Comparison of ENCODE assay signal across 15 cellular contexts in the genomic region with DNA sequence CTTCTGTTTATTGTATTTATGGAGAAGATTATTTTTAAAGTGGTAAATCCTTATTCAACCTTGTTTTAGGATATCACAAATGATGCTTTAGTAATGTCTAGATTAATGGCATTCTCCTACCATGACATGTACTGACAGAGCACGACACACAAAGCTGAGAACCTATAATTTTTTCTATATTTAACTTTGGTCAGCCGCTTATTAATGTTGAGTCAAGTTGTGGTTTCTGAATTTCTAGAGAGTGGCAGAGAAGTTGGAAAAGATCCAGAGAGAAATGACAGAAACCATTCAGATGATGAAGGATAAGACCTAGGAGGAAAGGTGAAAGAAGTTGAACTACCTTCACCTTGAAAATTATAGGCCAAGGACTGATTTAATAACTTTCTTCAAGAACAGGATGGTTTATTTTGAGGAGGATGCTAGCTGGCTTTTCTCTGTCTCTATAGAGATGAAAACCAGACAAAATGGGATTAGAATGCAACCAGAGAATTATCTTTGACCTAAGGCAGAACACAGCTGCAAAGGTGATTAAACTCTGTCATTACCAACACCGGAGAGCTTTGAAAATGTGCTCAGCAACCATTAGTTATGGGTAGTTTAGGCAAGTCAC.
DNase-seq lines count a peak whose midpoint lies in the region; ATAC-seq and TF ChIP-seq lines count a peak whose summit lies in the region.
"Had no signal": no experiment of that assay in that cellular context is flagged by ENCODE, and none has a peak within 500 bp of the region (broad histone marks: within the 10 kb centered on the region; RNA-seq: fewer than 3 reads in every experiment).

No MANE protein-coding gene starts in this region.

- H3K18ac ChIP-seq in IMR-90 (ENCODE audit: low read depth, low read length), result no peak overlapping the region

- H2BK20ac ChIP-seq in IMR-90 (ENCODE audit: low read depth, low read length), result no peak overlapping the region

- no peak overlapping the region for H4K8ac ChIP-seq in IMR-90 (ENCODE audit: low read depth in 2 of 2, low read length in 2 of 2)

- H3K4me1 ChIP-seq in IMR-90 (ENCODE audit: control insufficient read depth, insufficient read depth, low read length) (no peaks in the 10 kb centered on the region), esophagus muscularis mucosa (no peaks in the 10 kb centered on the region)

- POLR2A ChIA-PET in IMR-90 (lab: Charles Lee; ENCODE audit: unreplicated experiment), result no interaction called here
- POLR2A ChIA-PET in RWPE1 (lab: Yijun Ruan, JAX; ENCODE audit: low non-redundant PET), result no interaction called here

- intact Hi-C loops in IMR-90 (cut with micrococcal nuclease), result no loop called here
- intact Hi-C loops in esophagus muscularis mucosa (cut with DNase I), result no loop called here

- no peak overlapping the region for H3K14ac ChIP-seq in IMR-90 (replicated peaks; ENCODE audit: low read depth, low read length)

- no peaks in the 10 kb centered on the region for H3K27me3 Mint-ChIP-seq in mesothelial cell of epicardium (ENCODE audit: low read depth)
- H3K27me3 Mint-ChIP-seq: CD4-positive, alpha-beta memory T cell had no signal

- no peak for ATAC-seq in IMR-90 (ENCODE audit: low read depth)
- no peak for ATAC-seq in GM19324 (IDR thresholded peaks at IDR 0.05; ENCODE audit: low FRiP score, unreplicated experiment)
- ATAC-seq: right cardiac atrium had no signal

- TF ChIP-seq POLR2A in IMR-90 (IDR thresholded peaks at IDR 0.05; ENCODE audit: low read depth, low read length), result no peak
- TF ChIP-seq POLR2A in esophagus muscularis mucosa (IDR thresholded peaks at IDR 0.05; ENCODE audit: low read depth), result no peak

- H3K56ac ChIP-seq in IMR-90 (ENCODE audit: extremely low read depth, insufficient read depth, low read length), result no peak overlapping the region

- CTCF ChIA-PET in IMR-90 (lab: Yijun Ruan, JAX) (interaction anchor here (1.7 kb wide), 1 partner anchor 10 kb away, joined by 4 read pairs; no protein-coding TSS in a partner anchor), RWPE1 (lab: Yijun Ruan, JAX) (no interaction called here)

- no peak overlapping the region for H3K4me3 Mint-ChIP-seq in mesothelial cell of epicardium
- H3K4me3 Mint-ChIP-seq: CD4-positive, alpha-beta memory T cell had no signal

- H3K4me1 Mint-ChIP-seq in mesothelial cell of epicardium, result no peaks in the 10 kb centered on the region
- H3K4me1 Mint-ChIP-seq: CD4-positive, alpha-beta memory T cell had no signal

- H2AK9ac ChIP-seq in IMR-90 (replicated peaks; ENCODE audit: low read depth, low read length, poor library complexity), result no peak overlapping the region

- in situ Hi-C loops in IMR-90 (cut with MboI; ENCODE audit: low sequenced_read_pairs), result no loop called here

- no peak overlapping the region for H3K4me3 ChIP-seq in IMR-90 (ENCODE audit: insufficient read depth, low read depth, low read length)
- H3K4me3 ChIP-seq in esophagus muscularis mucosa, result no peak overlapping the region

- no peak overlapping the region for H4K91ac ChIP-seq in IMR-90 (ENCODE audit: insufficient read depth, low read depth, low read length)

- H3K36me3 ChIP-seq in IMR-90 (ENCODE audit: control insufficient read depth, insufficient read depth, low read length) (no peaks in the 10 kb centered on the region), esophagus muscularis mucosa (no peaks in the 10 kb centered on the region)

- H2BK15ac ChIP-seq in IMR-90 (ENCODE audit: low read depth, low read length), result no peak overlapping the region

- no peak overlapping the region for H2AK5ac ChIP-seq in IMR-90 (ENCODE audit: low read depth, low read length)

- peaks cover 24% of the 10 kb centered on the region for H3K9me3 Mint-ChIP-seq in mesothelial cell of epicardium

- peak; percentile 55 for DNase-seq in A172 (ENCODE audit: low spot score)
- DNase-seq in IMR-90, result peak; percentile 10
- DNase-seq in RWPE1 (ENCODE audit: low spot score), result peak; percentile 41
- DNase-seq in esophagus muscularis mucosa (ENCODE audit: extremely low spot score), result peak; percentile 8
- DNase-seq in mesothelial cell of epicardium (ENCODE audit: low spot score in 2 of 2, unreplicated experiment in 2 of 2), result no peak
- DNase-seq in central memory CD4-positive, alpha-beta T cell, result no peak
- DNase-seq in SIG-M5 treated with dmso at 0.1 percent for 504 hours (lab: John Stamatoyannopoulos, UW; ENCODE audit: unreplicated experiment), result no peak
- DNase-seq: activated CD4-positive, alpha-beta T cell treated with anti-CD3 and anti-CD28 coated beads, Interleukin-2, amount 50 U/mL, for 4 hours; CD4-positive, alpha-beta memory T cell; NCI-H187 treated with DMSO at 0.1 percent for 48 hours; NCI-H526; right cardiac atrium; SHP77 treated with DMSO at 0.1 percent for 48 hours; T1000 had no signal

- no peak overlapping the region for H3K4me2 ChIP-seq in IMR-90 (ENCODE audit: low read depth, low read length)

- H2BK5ac ChIP-seq in IMR-90 (ENCODE audit: low read depth, low read length, poor library complexity, severe bottlenecking), result no peak overlapping the region

- TF ChIP-seq CTCF in IMR-90 (conservative IDR thresholded peaks at IDR 0.05; ENCODE audit: low read depth, low read length) (no peak), RWPE1 (conservative IDR thresholded peaks at IDR 0.05; ENCODE audit: low read depth) (no peak), esophagus muscularis mucosa (IDR thresholded peaks at IDR 0.05) (no peak), mesothelial cell of epicardium (IDR thresholded peaks at IDR 0.05; ENCODE audit: unreplicated experiment) (no peak)

- H3K79me1 ChIP-seq in IMR-90 (ENCODE audit: low read depth in 1 of 2, low read length in 2 of 2), result no peaks in the 10 kb centered on the region

- TF ChIP-seq RAD21 in IMR-90 (IDR thresholded peaks at IDR 0.05; ENCODE audit: low read length), result no peak

- no peak overlapping the region for H3K27ac Mint-ChIP-seq in mesothelial cell of epicardium
- H3K27ac Mint-ChIP-seq: CD4-positive, alpha-beta memory T cell had no signal

- H3K9me3 ChIP-seq in IMR-90 (ENCODE audit: control insufficient read depth, insufficient read depth, low read length) (no peaks in the 10 kb centered on the region; the same call in 1 of the 2 replicates), esophagus muscularis mucosa (peaks cover 0 to 14% (median 3%) of the 10 kb centered on the region in 4 donors)

- no peak for TF ChIP-seq EP300 in esophagus muscularis mucosa (IDR thresholded peaks at IDR 0.05)

- dilution Hi-C loops in IMR-90 (cut with HindIII; ENCODE audit: low sequenced_read_pairs, unreplicated experiment), result no loop called here

- H2BK120ac ChIP-seq in IMR-90 (ENCODE audit: low read depth, low read length), result no peak overlapping the region

- no peaks in the 10 kb centered on the region for H4K20me1 ChIP-seq in IMR-90 (ENCODE audit: insufficient read depth, low read length)

- H3K23ac ChIP-seq in IMR-90 (ENCODE audit: low read depth, low read length), result no peak overlapping the region

- H3K9me1 ChIP-seq in IMR-90 (ENCODE audit: insufficient read depth, low read length), result no peaks in the 10 kb centered on the region

- H3K27me3 ChIP-seq in IMR-90 (ENCODE audit: control insufficient read depth, insufficient read depth, low read length), result no peaks in the 10 kb centered on the region
- no peaks in the 10 kb centered on the region for H3K27me3 ChIP-seq in esophagus muscularis mucosa

- H2AFZ ChIP-seq in IMR-90 (replicated peaks; ENCODE audit: low read length, poor library complexity), result no peak overlapping the region

- H3K4ac ChIP-seq in IMR-90 (ENCODE audit: low read depth, low read length), result no peak overlapping the region

- no CpG with 5 or more reads among the region's 3 CpGs for WGBS in IMR-90 (ENCODE audit: extremely low coverage in 2 of 2, insufficient read length in 1 of 2), 2 experiments
- 54% methylated on average over 3 of the region's 3 CpGs for WGBS in esophagus muscularis mucosa

- H3K27ac ChIP-seq in IMR-90 (ENCODE audit: insufficient read depth, low read length), result no peak overlapping the region
- no peak overlapping the region for H3K27ac ChIP-seq in RWPE1
- no peak overlapping the region for H3K27ac ChIP-seq in esophagus muscularis mucosa (replicated peaks in 1 of 4)

- no peaks in the 10 kb centered on the region for H3K36me3 Mint-ChIP-seq in mesothelial cell of epicardium

- no peak overlapping the region for H3K9ac ChIP-seq in IMR-90 (ENCODE audit: low read depth, low read length)

- BruUV-seq in IMR-90 (replicated peaks; lab: Mats Ljungman, UMichigan), result no TSS peak

- no peak overlapping the region for H4K5ac ChIP-seq in IMR-90 (ENCODE audit: low read depth, low read length)

TF ChIP-seq in IMR-90, 13 proteins besides CTCF, POLR2A, EP300 and RAD21 (continues in another document):
- no peak for TF ChIP-seq NFE2L2 (IDR thresholded peaks at IDR 0.05; ENCODE audit: low read depth, low read length)
- no peak for TF ChIP-seq ELK1 (IDR thresholded peaks at IDR 0.05; ENCODE audit: borderline replicate concordance, low read depth, low read length)
- TF ChIP-seq, protein P1, sequence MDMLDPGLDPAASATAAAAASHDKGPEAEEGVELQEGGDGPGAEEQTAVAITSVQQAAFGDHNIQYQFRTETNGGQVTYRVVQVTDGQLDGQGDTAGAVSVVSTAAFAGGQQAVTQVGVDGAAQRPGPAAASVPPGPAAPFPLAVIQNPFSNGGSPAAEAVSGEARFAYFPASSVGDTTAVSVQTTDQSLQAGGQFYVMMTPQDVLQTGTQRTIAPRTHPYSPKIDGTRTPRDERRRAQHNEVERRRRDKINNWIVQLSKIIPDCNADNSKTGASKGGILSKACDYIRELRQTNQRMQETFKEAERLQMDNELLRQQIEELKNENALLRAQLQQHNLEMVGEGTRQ (IDR thresholded peaks at IDR 0.05; ENCODE audit: low read depth, low read length), result no peak
- no peak for TF ChIP-seq FOS (IDR thresholded peaks at IDR 0.05; ENCODE audit: low read depth, low read length)
- no peak for TF ChIP-seq RCOR1 (IDR thresholded peaks at IDR 0.05; ENCODE audit: insufficient replicate concordance, low read length)
- TF ChIP-seq CEBPB (IDR thresholded peaks at IDR 0.05; ENCODE audit: low read depth, low read length), result no peak
- TF ChIP-seq MAFK (IDR thresholded peaks at IDR 0.05; ENCODE audit: low read depth, low read length), result no peak
- TF ChIP-seq CHD1 (IDR thresholded peaks at IDR 0.05; ENCODE audit: low read depth, low read length), result no peak
- no peak for TF ChIP-seq MXI1 (IDR thresholded peaks at IDR 0.05; ENCODE audit: borderline replicate concordance, low read depth, low read length)
- no peak for TF ChIP-seq BHLHE40 (IDR thresholded peaks at IDR 0.05; ENCODE audit: low read depth, low read length)
- no peak for TF ChIP-seq MAZ (IDR thresholded peaks at IDR 0.05; ENCODE audit: borderline replicate concordance, low read depth, low read length)

Comparison
In these comparisons a context has a peak if more than half of its experiments do, and no peak if none do; other contexts are left out.
1. DNase-seq: peak in A172 (single experiment), IMR-90 (single experiment), RWPE1 (single experiment) and esophagus muscularis mucosa (single experiment); none in mesothelial cell of epicardium (0 of 2), central memory CD4-positive, alpha-beta T cell (single experiment) and SIG-M5 treated with dmso at 0.1 percent for 504 hours (single experiment).